In the genomic region with DNA sequence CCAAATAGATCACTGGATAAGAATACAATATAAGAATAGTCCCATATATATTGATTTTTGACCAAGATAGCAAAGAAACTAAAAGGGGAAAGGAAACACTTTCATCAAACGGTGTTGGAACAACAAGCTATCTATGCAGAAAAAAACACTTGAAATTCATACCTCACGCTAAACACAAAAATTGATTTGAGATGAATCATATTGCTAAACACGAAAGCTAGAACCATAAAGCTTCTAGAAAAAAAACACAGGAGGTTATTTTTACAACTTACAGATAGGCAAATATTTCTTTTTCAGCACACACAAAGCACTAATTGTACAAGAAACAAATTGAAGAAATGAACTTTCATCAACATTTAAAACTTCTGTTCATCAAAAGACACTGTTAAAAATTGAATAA, we compare ENCODE assay signal across 27 cellular contexts. TPM values are rescaled to one million over a fixed set of nuclear protein-coding genes. Genes with fewer than 3 reads are reported as not detected.
DNase-seq lines count a peak whose midpoint lies in the region; ATAC-seq, FAIRE-seq and TF ChIP-seq lines count a peak whose summit lies in the region.
"Had no signal": no experiment of that assay in that cellular context is flagged by ENCODE, and none has a peak within 500 bp of the region (broad histone marks: within the 10 kb centered on the region; RNA-seq: fewer than 3 reads in every experiment).

No MANE protein-coding gene starts in this region.

- no peaks in the 10 kb centered on the region for H3K27me3 ChIP-seq in ACC112 (ENCODE audit: insufficient read depth, low read length)
- H3K27me3 ChIP-seq: BE2C, right atrium auricular region had no signal

- FAIRE-seq in GM12892 (lab: Jason Lieb, UNC) = peak; percentile 30

- H3K27ac ChIP-seq in ACC112 (ENCODE audit: low read depth, low read length) = peak overlapping the region; percentile 51
- H3K27ac ChIP-seq: right atrium auricular region, RWPE1 had no signal

- peaks cover 15% of the 10 kb centered on the region for H3K4me1 ChIP-seq in ACC112 (ENCODE audit: control insufficient read depth, insufficient read depth, low read length, unreplicated experiment)
- H3K4me1 ChIP-seq: BE2C, HAP-1, right atrium auricular region had no signal

- DNase-seq in GM12892 (ENCODE audit: insufficient read length) = no peak
- peak; percentile 37 for DNase-seq in foreskin melanocyte
- no peak for DNase-seq in NCI-H1048 (lab: John Stamatoyannopoulos, UW)
- no peak for DNase-seq in D341Med (ENCODE audit: low spot score)
- DNase-seq: activated B cell treated with CpG ODN at 0.5 μM for 24 hours; activated CD4-positive, alpha-beta T cell treated with anti-CD3 and anti-CD28 coated beads, Interleukin-2, amount 50 U/mL, for 4 hours; aorta; BE2C; caudate nucleus; CD8-positive, alpha-beta T cell; DMS 273 treated with DMSO at 0.1 percent for 48 hours; erythroblast; mesenchymal stem cell; NCI-H1694 treated with DMSO at 0.1 percent for 48 hours; NCI-H2171; NCI-H82; substantia nigra; trophoblast cell had no signal

- no peaks in the 10 kb centered on the region for H3K79me2 ChIP-seq in ACC112 (ENCODE audit: control insufficient read depth, insufficient read depth, low read length, unreplicated experiment)

- no peak for TF ChIP-seq POLR2A in GM12892 (IDR thresholded peaks at IDR 0.05; ENCODE audit: low read depth, low read length)

- ATAC-seq in SK-N-SH treated with all-trans-retinoic acid at 6 μM for 48 hours (peak; percentile 21; the same call in 1 of the 3 replicates), GM21786 (IDR thresholded peaks at IDR 0.05; ENCODE audit: unreplicated experiment) (no peak), HG03432 (IDR thresholded peaks at IDR 0.05; ENCODE audit: unreplicated experiment) (no peak)
- ATAC-seq: CD8-positive, alpha-beta T cell; left lobe of liver; stimulated activated memory B cell treated with anti-CD40 and anti-IgM and Interleukin-4, amounts not matched to agents 10 μg/mL and 1 μg/mL and 100 μg/mL, for 72 hours had no signal

- peak overlapping the region; percentile 41 for H2AFZ ChIP-seq in ACC112 (ENCODE audit: low read length, unreplicated experiment)

- H3K36me3 ChIP-seq in ACC112 (ENCODE audit: insufficient read depth, low read length) = no peaks in the 10 kb centered on the region
- H3K36me3 ChIP-seq: BE2C, HAP-1, right atrium auricular region had no signal

- peak overlapping the region; percentile 55 for H3K4me3 ChIP-seq in ACC112 (ENCODE audit: low read depth, low read length)
- H3K4me3 ChIP-seq: HAP-1, right atrium auricular region had no signal

TF ChIP-seq in SK-N-SH treated with all-trans-retinoic acid at 6 μM for 48 hours, 23 proteins besides CTCF, POLR2A, EP300 and RAD21:
- TF ChIP-seq GLIS3 (CRISPR knock-in tag; IDR thresholded peaks at IDR 0.05) = no peak
- no peak for TF ChIP-seq ZFP3 (CRISPR knock-in tag; IDR thresholded peaks at IDR 0.05)
- no peak for TF ChIP-seq ZNF8 (CRISPR knock-in tag; IDR thresholded peaks at IDR 0.05)
- TF ChIP-seq CSRNP3 (CRISPR knock-in tag; IDR thresholded peaks at IDR 0.05) = no peak
- TF ChIP-seq, protein P1, sequence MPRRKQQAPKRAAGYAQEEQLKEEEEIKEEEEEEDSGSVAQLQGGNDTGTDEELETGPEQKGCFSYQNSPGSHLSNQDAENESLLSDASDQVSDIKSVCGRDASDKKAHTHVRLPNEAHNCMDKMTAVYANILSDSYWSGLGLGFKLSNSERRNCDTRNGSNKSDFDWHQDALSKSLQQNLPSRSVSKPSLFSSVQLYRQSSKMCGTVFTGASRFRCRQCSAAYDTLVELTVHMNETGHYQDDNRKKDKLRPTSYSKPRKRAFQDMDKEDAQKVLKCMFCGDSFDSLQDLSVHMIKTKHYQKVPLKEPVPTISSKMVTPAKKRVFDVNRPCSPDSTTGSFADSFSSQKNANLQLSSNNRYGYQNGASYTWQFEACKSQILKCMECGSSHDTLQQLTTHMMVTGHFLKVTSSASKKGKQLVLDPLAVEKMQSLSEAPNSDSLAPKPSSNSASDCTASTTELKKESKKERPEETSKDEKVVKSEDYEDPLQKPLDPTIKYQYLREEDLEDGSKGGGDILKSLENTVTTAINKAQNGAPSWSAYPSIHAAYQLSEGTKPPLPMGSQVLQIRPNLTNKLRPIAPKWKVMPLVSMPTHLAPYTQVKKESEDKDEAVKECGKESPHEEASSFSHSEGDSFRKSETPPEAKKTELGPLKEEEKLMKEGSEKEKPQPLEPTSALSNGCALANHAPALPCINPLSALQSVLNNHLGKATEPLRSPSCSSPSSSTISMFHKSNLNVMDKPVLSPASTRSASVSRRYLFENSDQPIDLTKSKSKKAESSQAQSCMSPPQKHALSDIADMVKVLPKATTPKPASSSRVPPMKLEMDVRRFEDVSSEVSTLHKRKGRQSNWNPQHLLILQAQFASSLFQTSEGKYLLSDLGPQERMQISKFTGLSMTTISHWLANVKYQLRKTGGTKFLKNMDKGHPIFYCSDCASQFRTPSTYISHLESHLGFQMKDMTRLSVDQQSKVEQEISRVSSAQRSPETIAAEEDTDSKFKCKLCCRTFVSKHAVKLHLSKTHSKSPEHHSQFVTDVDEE (CRISPR knock-in tag; IDR thresholded peaks at IDR 0.05) = no peak
- TF ChIP-seq ZFP30 (CRISPR knock-in tag; IDR thresholded peaks at IDR 0.05) = no peak
- no peak for TF ChIP-seq TCF4 (CRISPR knock-in tag; IDR thresholded peaks at IDR 0.05; ENCODE audit: borderline replicate concordance)
- no peak for TF ChIP-seq ZNF70 (CRISPR knock-in tag; IDR thresholded peaks at IDR 0.05)
- TF ChIP-seq SNAI2 (CRISPR knock-in tag; IDR thresholded peaks at IDR 0.05) = no peak

RNA-seq across cellular contexts. Expression of gene TMEM14A, which starts 36.7 kb away (rescaled TPM):
- 26.6 TPM for polyA plus RNA-seq in GM12892 (2012; ENCODE audit: missing spikeins)

RNA-seq across cellular contexts. Expression of gene TRAM2, which starts 57.4 kb away (rescaled TPM):
- 5.6 TPM for polyA plus RNA-seq in GM12892 (2012; ENCODE audit: missing spikeins)
